Comparison of ENCODE assay signal across 1 cellular context in genomic region chr22:22773427-22773826, GRCh38.
TF ChIP-seq lines count a peak whose summit lies in the region.

No MANE protein-coding gene starts in this region.

TF ChIP-seq in K562, 482 proteins besides CTCF, POLR2A, EP300 and RAD21 (continued from another document):
- TF ChIP-seq ATF1 (CRISPR knock-in tag; IDR thresholded peaks at IDR 0.05) (peak; percentile 8; the same call in 1 of the 2 replicates), ATF1 (tag; IDR thresholded peaks at IDR 0.05) (no peak), SUPT5H (IDR thresholded peaks at IDR 0.05) (no peak), PRMT5 (CRISPR knock-in tag; IDR thresholded peaks at IDR 0.05) (0 out of 2 replicates have a peak, but pooled peaks have one; percentile 61), ELK1 (CRISPR knock-in tag; IDR thresholded peaks at IDR 0.05) (0 out of 2 replicates have a peak, but pooled peaks have one; percentile 10), ETS2 (tag; IDR thresholded peaks at IDR 0.05; ENCODE audit: borderline replicate concordance, poor library complexity, severe bottlenecking) (no peak), ZNF766 (CRISPR knock-in tag; conservative IDR thresholded peaks at IDR 0.05) (no peak), TEAD4 (IDR thresholded peaks at IDR 0.05; ENCODE audit: low read length) (no peak), TEAD4 (CRISPR knock-in tag; IDR thresholded peaks at IDR 0.05; ENCODE audit: borderline replicate concordance) (peak; percentile 78; the same call in 1 of the 2 replicates), ILF3 (IDR thresholded peaks at IDR 0.05; ENCODE audit: borderline replicate concordance) (no peak)
